12 cellular contexts compared by ENCODE assay signal in the genomic region with DNA sequence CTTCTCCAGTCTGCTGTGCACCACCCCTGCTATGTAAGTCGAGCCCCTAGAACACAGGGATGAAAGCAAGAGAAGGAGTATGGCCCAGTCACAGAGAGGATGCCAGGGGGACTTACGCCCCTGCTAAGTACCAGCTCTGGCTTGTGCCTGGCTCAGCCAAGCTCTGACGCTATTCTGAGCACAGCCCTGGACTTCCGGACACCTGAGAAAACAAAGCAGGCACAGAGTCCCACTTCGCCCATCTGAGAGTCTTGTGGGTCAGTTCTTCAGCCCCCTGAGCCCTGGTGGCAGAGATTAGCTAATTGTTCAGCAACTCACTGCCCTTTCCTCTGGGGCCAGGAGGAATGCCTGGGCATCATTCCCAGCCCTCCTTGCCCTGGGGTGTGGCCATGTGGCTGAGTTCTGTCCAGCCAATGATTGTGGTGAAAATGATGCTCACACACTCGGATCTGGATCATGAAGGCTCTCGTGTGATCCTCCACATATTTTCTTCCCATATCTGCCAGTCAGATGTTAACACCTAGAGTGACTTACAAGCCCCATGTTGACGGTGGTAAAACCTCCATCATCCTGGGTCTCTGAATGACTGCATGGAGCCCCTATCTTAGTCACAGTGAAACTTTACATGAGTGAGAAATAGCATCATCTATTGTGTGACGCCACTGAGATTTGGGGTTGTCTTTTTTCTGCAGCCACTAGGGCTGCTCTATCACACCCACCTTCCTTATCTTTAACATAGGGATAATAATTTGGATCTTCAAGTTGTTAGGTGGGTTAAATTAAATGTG.
DNase-seq lines count a peak whose midpoint lies in the region; ATAC-seq and TF ChIP-seq lines count a peak whose summit lies in the region.
"Had no signal": no experiment of that assay in that cellular context is flagged by ENCODE, and none has a peak within 500 bp of the region (broad histone marks: within the 10 kb centered on the region; RNA-seq: fewer than 3 reads in every experiment).

No MANE protein-coding gene starts in this region.

- H3K36me3 ChIP-seq in sigmoid colon, result no peaks in the 10 kb centered on the region
- H3K36me3 ChIP-seq: uterus had no signal

- H3K27me3 ChIP-seq in sigmoid colon, result peaks cover 0 to 10% (median 0%) of the 10 kb centered on the region in 3 donors
- H3K27me3 ChIP-seq: uterus had no signal

- H3K4me3 ChIP-seq in HFF-Myc (replicated peaks; ENCODE audit: low read depth, low read length), result no peak overlapping the region
- no peak overlapping the region for H3K4me3 ChIP-seq in sigmoid colon
- H3K4me3 ChIP-seq: GM23338, uterus had no signal

- DNase-seq in activated CD4-positive, alpha-beta T cell treated with anti-CD3 and anti-CD28 coated beads for 48 hours, result peak; percentile 58
- no peak for DNase-seq in activated CD4-positive, alpha-beta T cell treated with anti-CD3 and anti-CD28 coated beads, Interleukin-2, amount 50 U/mL, for 1 hour
- DNase-seq in HFF-Myc (ENCODE audit: extremely low read depth, low read depth) (peak; percentile 2), sigmoid colon (peak; percentile 41), NCI-H2029 (lab: John Stamatoyannopoulos, UW) (no peak), foreskin melanocyte (no peak)
- DNase-seq in activated naive CD8-positive, alpha-beta T cell treated with anti-CD3 and anti-CD28 coated beads, Interleukin-2, amount 50 U/mL, for 24 hours, result no peak
- DNase-seq: activated CD4-positive, CD25-positive, alpha-beta regulatory T cell treated with anti-CD3 and anti-CD28 coated beads, Interleukin-2, amount 50 U/mL, for 72 hours; RPMI8226 had no signal

- no peak for TF ChIP-seq POLR2A in sigmoid colon (IDR thresholded peaks at IDR 0.05)

- intact Hi-C loops in sigmoid colon (cut with DNase I), result no loop called here

- H3K27me3 Mint-ChIP-seq in activated naive CD8-positive, alpha-beta T cell treated with anti-CD3 and anti-CD28 coated beads, Interleukin-2, amount 50 U/mL, for 24 hours, result peaks cover 49% of the 10 kb centered on the region

- WGBS in sigmoid colon, 2 donors, result 65 to 71% methylated on average over 9 of the region's 9 CpGs

- no peak overlapping the region for H3K27ac ChIP-seq in sigmoid colon
- H3K27ac ChIP-seq: uterus had no signal

- H3K4me3 Mint-ChIP-seq in activated naive CD8-positive, alpha-beta T cell treated with anti-CD3 and anti-CD28 coated beads, Interleukin-2, amount 50 U/mL, for 24 hours, result peak overlapping the region; percentile 17
- H3K4me3 Mint-ChIP-seq: GM23338 had no signal

- no peaks in the 10 kb centered on the region for H3K9me3 ChIP-seq in sigmoid colon
- H3K9me3 ChIP-seq: uterus had no signal

- TF ChIP-seq CTCF in HFF-Myc (IDR thresholded peaks at IDR 0.05; ENCODE audit: low read depth, low read length, missing control alignments) (no peak), sigmoid colon (IDR thresholded peaks at IDR 0.05) (no peak)

- peaks cover 28% of the 10 kb centered on the region for H3K4me1 Mint-ChIP-seq in activated naive CD8-positive, alpha-beta T cell treated with anti-CD3 and anti-CD28 coated beads, Interleukin-2, amount 50 U/mL, for 24 hours

- TF ChIP-seq EP300 in sigmoid colon (IDR thresholded peaks at IDR 0.05), result no peak

- H3K4me1 ChIP-seq in sigmoid colon, result no peaks in the 10 kb centered on the region
- H3K4me1 ChIP-seq: uterus had no signal

- H3K27ac Mint-ChIP-seq in activated naive CD8-positive, alpha-beta T cell treated with anti-CD3 and anti-CD28 coated beads, Interleukin-2, amount 50 U/mL, for 24 hours, result peak overlapping the region; percentile 85
- H3K27ac Mint-ChIP-seq: GM23338 had no signal

- H3K36me3 Mint-ChIP-seq in activated naive CD8-positive, alpha-beta T cell treated with anti-CD3 and anti-CD28 coated beads, Interleukin-2, amount 50 U/mL, for 24 hours (ENCODE audit: low read depth), result no peaks in the 10 kb centered on the region

- H3K9me3 Mint-ChIP-seq in activated naive CD8-positive, alpha-beta T cell treated with anti-CD3 and anti-CD28 coated beads, Interleukin-2, amount 50 U/mL, for 24 hours, result no peaks in the 10 kb centered on the region

- peak; percentile 72 for ATAC-seq in activated naive CD8-positive, alpha-beta T cell treated with anti-CD3 and anti-CD28 coated beads, Interleukin-2, amount 50 U/mL, for 24 hours
- ATAC-seq in GM21737 (IDR thresholded peaks at IDR 0.05; ENCODE audit: unreplicated experiment), result no peak
- ATAC-seq: GM23338 had no signal

Comparison
In these comparisons a context has a peak if more than half of its experiments do, and no peak if none do; other contexts are left out.
1. DNase-seq: peak in activated CD4-positive, alpha-beta T cell treated with anti-CD3 and anti-CD28 coated beads for 48 hours (single experiment), HFF-Myc (single experiment) and sigmoid colon (single experiment); none in activated CD4-positive, alpha-beta T cell treated with anti-CD3 and anti-CD28 coated beads, Interleukin-2, amount 50 U/mL, for 1 hour (single experiment), activated naive CD8-positive, alpha-beta T cell treated with anti-CD3 and anti-CD28 coated beads, Interleukin-2, amount 50 U/mL, for 24 hours (single experiment), NCI-H2029 (single experiment) and foreskin melanocyte (single experiment).